Comparison of ENCODE assay signal across 8 cellular contexts in the genomic region with DNA sequence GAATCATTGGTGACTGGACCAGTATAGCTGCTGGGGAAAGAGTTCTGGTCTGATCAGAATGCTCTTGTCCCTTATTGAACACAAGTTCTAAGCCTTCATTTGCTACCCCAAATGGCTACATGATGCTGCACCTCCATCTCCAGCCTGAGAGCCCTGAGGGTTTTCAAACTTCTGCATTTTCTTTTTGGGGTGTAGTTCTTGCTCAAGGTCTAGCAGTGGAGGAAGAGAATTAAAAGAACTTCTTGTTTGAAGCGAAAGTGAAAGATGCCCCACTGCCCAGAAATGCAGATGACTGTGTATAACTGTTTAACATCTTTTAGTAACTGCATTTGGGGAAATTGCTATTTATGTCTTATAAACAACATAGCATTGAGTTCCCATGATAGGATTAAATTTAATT. TPM values are rescaled to one million over a fixed set of nuclear protein-coding genes. Genes with fewer than 3 reads are reported as not detected.
A peak's percentile ranks its signal among the peaks of the same experiment; 100 is the strongest.
DNase-seq lines count a peak whose midpoint lies in the region; ATAC-seq lines count a peak whose summit lies in the region.

No MANE protein-coding gene starts in this region.

- H3K27me3 Mint-ChIP-seq in naive thymus-derived CD4-positive, alpha-beta T cell: no peaks in the 10 kb centered on the region

- intact Hi-C loops in naive thymus-derived CD4-positive, alpha-beta T cell (cut with micrococcal nuclease): loop anchor here (1.0 to 5.0 kb wide), 4 partner anchors 8 to 768 kb away; a partner anchor contains a TSS

- peaks cover 22 to 72% (median 34%) of the 10 kb centered on the region in 7 donors for H3K4me1 Mint-ChIP-seq in naive thymus-derived CD4-positive, alpha-beta T cell

- peak overlapping the region in 8 of 9 donors; percentile 5 to 89 (median 46) for H3K27ac Mint-ChIP-seq in naive thymus-derived CD4-positive, alpha-beta T cell

- H3K4me3 ChIP-seq in naive thymus-derived CD4-positive, alpha-beta T cell (ENCODE audit: low read length): no peak overlapping the region

- peaks cover 0 to 3% (median 0%) of the 10 kb centered on the region in 11 donors for H3K9me3 Mint-ChIP-seq in naive thymus-derived CD4-positive, alpha-beta T cell

- no peaks in the 10 kb centered on the region for H3K27me3 ChIP-seq in naive thymus-derived CD4-positive, alpha-beta T cell (ENCODE audit: control insufficient read depth in 2 of 2, insufficient read depth in 2 of 2, low read length in 2 of 2)

- peak overlapping the region in 9 of 10 donors; percentile 11 to 66 (median 45) for H3K4me3 Mint-ChIP-seq in naive thymus-derived CD4-positive, alpha-beta T cell

- DNase-seq in NOMO-1 treated with DMSO at 0.1 percent for 48 hours (lab: John Stamatoyannopoulos, UW; ENCODE audit: unreplicated experiment): peak; percentile 91
- DNase-seq in naive thymus-derived CD4-positive, alpha-beta T cell: no peak
- DNase-seq in NCI-H446 treated with DMSO at 0.1 percent for 48 hours (lab: John Stamatoyannopoulos, UW): no peak
- DNase-seq in NCI-H446 (lab: John Stamatoyannopoulos, UW): no peak
- DNase-seq in NCI-H1105 (lab: John Stamatoyannopoulos, UW): no peak

- POLR2A ChIA-PET in naive thymus-derived CD4-positive, alpha-beta T cell (lab: Charles Lee): interaction anchor here (1.6 kb wide), 1 partner anchor 39 kb away, joined by 6 read pairs; a partner anchor contains a TSS

- peaks cover 0 to 16% (median 0%) of the 10 kb centered on the region in 3 experiments for H3K36me3 ChIP-seq in naive thymus-derived CD4-positive, alpha-beta T cell (ENCODE audit: control insufficient read depth in 2 of 3, insufficient read depth in 3 of 3, low read length in 3 of 3)

- ATAC-seq in GM18870 (IDR thresholded peaks at IDR 0.05; ENCODE audit: unreplicated experiment) (peak; percentile 39), HG02759 (IDR thresholded peaks at IDR 0.05; ENCODE audit: unreplicated experiment) (peak; percentile 37), esophagus mucosa (no peak)
- ATAC-seq in naive thymus-derived CD4-positive, alpha-beta T cell: peak; percentile 78

- CTCF ChIA-PET in naive thymus-derived CD4-positive, alpha-beta T cell (lab: Charles Lee): no interaction called here

- no peaks in the 10 kb centered on the region for H3K9me3 ChIP-seq in naive thymus-derived CD4-positive, alpha-beta T cell (ENCODE audit: control insufficient read depth in 2 of 3, low read length in 3 of 3)

- peaks cover 13 to 56% (median 41%) of the 10 kb centered on the region in 5 donors for H3K36me3 Mint-ChIP-seq in naive thymus-derived CD4-positive, alpha-beta T cell

- no peak overlapping the region for H3K27ac ChIP-seq in naive thymus-derived CD4-positive, alpha-beta T cell (ENCODE audit: low read depth, low read length)

- H3K4me1 ChIP-seq in naive thymus-derived CD4-positive, alpha-beta T cell (ENCODE audit: control insufficient read depth in 2 of 2, insufficient read depth in 2 of 2, low read length in 2 of 2): peaks cover 8 to 9% of the 10 kb centered on the region in 2 donors

RNA-seq across cellular contexts. Expression of a gene that starts 38.5 kb away (rescaled TPM):
- 10 to 100 TPM; 20.1 to 32.6 (median 27.4) TPM for total RNA-seq in naive thymus-derived CD4-positive, alpha-beta T cell
- 10 to 100 TPM; 36.5 to 37.0 TPM for polyA plus RNA-seq in naive thymus-derived CD4-positive, alpha-beta T cell
- total RNA-seq in esophagus mucosa: 36.8 TPM

RNA-seq across cellular contexts. Expression of a gene that starts 39.0 kb away (rescaled TPM):
- 10 to 100 TPM; 10.9 to 49.6 (median 20.7) TPM for total RNA-seq in naive thymus-derived CD4-positive, alpha-beta T cell
- polyA plus RNA-seq in naive thymus-derived CD4-positive, alpha-beta T cell: 10 to 100 TPM; 17.7 to 23.2 TPM
- 54.7 TPM for total RNA-seq in esophagus mucosa
